Comparison of ENCODE assay signal across 12 cellular contexts in the genomic region with DNA sequence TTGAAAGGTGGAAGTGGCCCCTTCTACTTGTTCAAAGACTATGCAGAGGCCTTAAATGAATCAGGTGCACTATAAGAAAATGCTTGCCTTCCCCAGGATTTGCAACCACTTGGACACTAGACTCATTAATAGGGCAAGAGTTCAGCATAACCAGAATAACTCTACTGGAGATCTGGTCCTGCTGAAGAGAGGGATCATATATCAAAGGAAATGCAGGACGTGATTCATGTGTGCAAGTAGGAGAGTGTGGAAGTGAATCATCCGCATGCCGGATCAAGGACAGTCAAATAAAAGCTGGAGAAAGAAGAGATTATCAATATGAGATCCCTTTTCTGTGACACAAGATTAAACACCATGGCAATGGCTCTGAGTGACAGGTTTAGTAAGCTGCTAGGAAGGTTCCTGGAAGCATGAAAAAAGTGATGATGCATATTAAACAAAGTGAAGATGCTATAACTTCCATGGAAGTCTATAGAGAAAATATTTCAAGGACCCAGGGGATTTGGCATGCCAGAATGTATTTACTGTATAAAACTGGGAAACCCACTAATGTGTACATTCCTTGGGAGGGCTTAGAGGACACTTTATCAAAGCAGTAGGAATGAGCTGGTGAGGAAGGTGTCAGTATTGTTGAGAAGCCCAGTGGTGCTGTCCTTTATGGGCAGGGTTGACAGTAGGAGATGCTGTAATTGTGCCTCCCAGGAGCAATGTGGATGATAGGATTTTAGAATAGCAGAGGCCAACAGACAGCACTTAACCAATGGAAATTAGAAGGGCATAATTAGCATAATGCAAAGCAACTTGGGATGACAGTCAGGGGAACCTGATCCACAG.
A peak's percentile ranks its signal among the peaks of the same experiment; 100 is the strongest.
DNase-seq lines count a peak whose midpoint lies in the region; ATAC-seq and TF ChIP-seq lines count a peak whose summit lies in the region.
"Had no signal": no experiment of that assay in that cellular context is flagged by ENCODE, and none has a peak within 500 bp of the region (broad histone marks: within the 10 kb centered on the region; RNA-seq: fewer than 3 reads in every experiment).

No MANE protein-coding gene starts in this region.

- no peak overlapping the region for H3K4me3 Mint-ChIP-seq in activated T-helper 2 cell treated with anti-CD3 and anti-CD28 coated beads, Interferon-gamma antibody, Interleukin-2, Interleukin-4, amounts not matched to agents 10 μg/mL and 5 μg/mL and 100 μg/mL, durations not matched to agents 14 hours and 24 hours and 36 hours (ENCODE audit: low read depth)
- H3K4me3 Mint-ChIP-seq: CD4-positive, CD25-positive, alpha-beta regulatory T cell had no signal

- no peaks in the 10 kb centered on the region for H3K36me3 ChIP-seq in kidney epithelial cell (ENCODE audit: control insufficient read depth, insufficient read depth, low read length)

- H3K4me1 Mint-ChIP-seq in activated T-helper 2 cell treated with anti-CD3 and anti-CD28 coated beads, Interferon-gamma antibody, Interleukin-2, Interleukin-4, amounts not matched to agents 10 μg/mL and 5 μg/mL and 100 μg/mL, durations not matched to agents 14 hours and 24 hours and 36 hours (ENCODE audit: low read depth) = no peaks in the 10 kb centered on the region
- H3K4me1 Mint-ChIP-seq: CD4-positive, CD25-positive, alpha-beta regulatory T cell had no signal

- H3K27me3 Mint-ChIP-seq in activated T-helper 2 cell treated with anti-CD3 and anti-CD28 coated beads, Interferon-gamma antibody, Interleukin-2, Interleukin-4, amounts not matched to agents 10 μg/mL and 5 μg/mL and 100 μg/mL, durations not matched to agents 14 hours and 24 hours and 36 hours (ENCODE audit: low read depth) = peaks cover 1% of the 10 kb centered on the region

- no peaks in the 10 kb centered on the region for H3K36me3 Mint-ChIP-seq in activated T-helper 2 cell treated with anti-CD3 and anti-CD28 coated beads, Interferon-gamma antibody, Interleukin-2, Interleukin-4, amounts not matched to agents 10 μg/mL and 5 μg/mL and 100 μg/mL, durations not matched to agents 14 hours and 24 hours and 36 hours (ENCODE audit: low read depth)
- H3K36me3 Mint-ChIP-seq: CD4-positive, CD25-positive, alpha-beta regulatory T cell had no signal

- no peak for ATAC-seq in HG03354 (IDR thresholded peaks at IDR 0.05; ENCODE audit: poor library complexity, severe bottlenecking, unreplicated experiment)

- in situ Hi-C loops in ACHN (cut with HindIII; ENCODE audit: low pct_ligation_motif_present, low pct_unique_long_range_greater_than_20kb, low sequenced_read_pairs) (no loop called here), astrocyte of the cerebellum (cut with HindIII; ENCODE audit: low sequenced_read_pairs) (no loop called here)

- no peaks in the 10 kb centered on the region for H3K27me3 ChIP-seq in kidney epithelial cell (ENCODE audit: control insufficient read depth, insufficient read depth, low read length)

- intact Hi-C loops in activated T-helper 2 cell treated with anti-CD3 and anti-CD28 coated beads, Interferon-gamma antibody, Interleukin-2, Interleukin-4, amounts not matched to agents 10 μg/mL and 5 μg/mL and 100 μg/mL, durations not matched to agents 14 hours and 24 hours and 36 hours (cut with micrococcal nuclease) = no loop called here

- H3K4me3 ChIP-seq in astrocyte of the cerebellum (ENCODE audit: low read depth, low read length) = no peak overlapping the region
- no peak overlapping the region for H3K4me3 ChIP-seq in kidney epithelial cell (ENCODE audit: low read depth, low read length)
- H3K4me3 ChIP-seq: lung had no signal

- H3K9me3 Mint-ChIP-seq in activated T-helper 2 cell treated with anti-CD3 and anti-CD28 coated beads, Interferon-gamma antibody, Interleukin-2, Interleukin-4, amounts not matched to agents 10 μg/mL and 5 μg/mL and 100 μg/mL, durations not matched to agents 14 hours and 24 hours and 36 hours = no peaks in the 10 kb centered on the region

- H3K27ac Mint-ChIP-seq in activated T-helper 2 cell treated with anti-CD3 and anti-CD28 coated beads, Interferon-gamma antibody, Interleukin-2, Interleukin-4, amounts not matched to agents 10 μg/mL and 5 μg/mL and 100 μg/mL, durations not matched to agents 14 hours and 24 hours and 36 hours = no peak overlapping the region
- H3K27ac Mint-ChIP-seq: CD4-positive, CD25-positive, alpha-beta regulatory T cell had no signal

- peak; percentile 82 for DNase-seq in ACHN
- DNase-seq in HT-29 (ENCODE audit: low spot score) = peak; percentile 35
- DNase-seq in astrocyte of the cerebellum (ENCODE audit: low read depth) = peak; percentile 81
- DNase-seq in kidney epithelial cell (ENCODE audit: low read depth) = peak; percentile 86
- DNase-seq in activated T-helper 2 cell treated with anti-CD3 and anti-CD28 coated beads, Interferon-gamma antibody, Interleukin-2, Interleukin-4, amounts not matched to agents 10 μg/mL and 5 μg/mL and 100 μg/mL, durations not matched to agents 14 hours and 24 hours and 36 hours (ENCODE audit: low spot score) = no peak
- no peak for DNase-seq in activated CD4-positive, CD25-positive, alpha-beta regulatory T cell (lab: John Stamatoyannopoulos, UW)
- DNase-seq in DMS79 (lab: John Stamatoyannopoulos, UW) = no peak
- DNase-seq: anterior cingulate cortex; CD4-positive, CD25-positive, alpha-beta regulatory T cell; NCI-H1694 had no signal

- TF ChIP-seq CTCF in astrocyte of the cerebellum (IDR thresholded peaks at IDR 0.05; ENCODE audit: low read depth, low read length, missing control alignments) (no peak), kidney epithelial cell (IDR thresholded peaks at IDR 0.05; ENCODE audit: insufficient read depth, low read length, poor library complexity, severe bottlenecking) (no peak)

Comparison
In these comparisons a context has a peak if more than half of its experiments do, and no peak if none do; other contexts are left out.
1. DNase-seq: peak in ACHN (single experiment), HT-29 (single experiment), astrocyte of the cerebellum (single experiment) and kidney epithelial cell (single experiment); none in activated T-helper 2 cell treated with anti-CD3 and anti-CD28 coated beads, Interferon-gamma antibody, Interleukin-2, Interleukin-4, amounts not matched to agents 10 μg/mL and 5 μg/mL and 100 μg/mL, durations not matched to agents 14 hours and 24 hours and 36 hours (single experiment), activated CD4-positive, CD25-positive, alpha-beta regulatory T cell (0 of 4) and DMS79 (single experiment).